19 cellular contexts compared by ENCODE assay signal in genomic region chr9:101626295-101626694, GRCh38. TPM values are rescaled to one million over a fixed set of nuclear protein-coding genes. Genes with fewer than 3 reads are reported as not detected.
DNase-seq lines count a peak whose midpoint lies in the region; ATAC-seq and TF ChIP-seq lines count a peak whose summit lies in the region.
"Had no signal": no experiment of that assay in that cellular context is flagged by ENCODE, and none has a peak within 500 bp of the region (broad histone marks: within the 10 kb centered on the region; RNA-seq: fewer than 3 reads in every experiment).

No MANE protein-coding gene starts in this region.

- TF ChIP-seq CTCF in endothelial cell (IDR thresholded peaks at IDR 0.05; ENCODE audit: unreplicated experiment) (no peak), uterus (IDR thresholded peaks at IDR 0.05) (no peak)

- no peak overlapping the region for H3K27ac ChIP-seq in uterus
- H3K27ac ChIP-seq: ascending aorta, left ventricle myocardium inferior, PC-9, SJSA1 had no signal

- H3K36me3 ChIP-seq in uterus: no peaks in the 10 kb centered on the region
- H3K36me3 ChIP-seq: ascending aorta, left ventricle myocardium inferior, SJSA1 had no signal

- no peak overlapping the region for H3K4me3 Mint-ChIP-seq in activated naive CD4-positive, alpha-beta T cell treated with anti-CD3 and anti-CD28 coated beads, Interleukin-2, amount 10 ng/mL, durations not matched to agents 7 days and 5 days
- H3K4me3 Mint-ChIP-seq in endothelial cell (ENCODE audit: unreplicated experiment): no peak overlapping the region
- H3K4me3 Mint-ChIP-seq: endodermal cell had no signal

- ATAC-seq in HG03196 (IDR thresholded peaks at IDR 0.05; ENCODE audit: unreplicated experiment) (peak; percentile 77), HG03135 (IDR thresholded peaks at IDR 0.05; ENCODE audit: unreplicated experiment) (no peak)
- ATAC-seq: HepG2 had no signal

- H3K4me1 ChIP-seq in uterus: no peaks in the 10 kb centered on the region
- H3K4me1 ChIP-seq: ascending aorta, left ventricle myocardium inferior, SJSA1 had no signal

- no peak overlapping the region for H3K4me3 ChIP-seq in uterus
- H3K4me3 ChIP-seq: ascending aorta, left ventricle myocardium inferior, PC-9, SJSA1 had no signal

- H3K4me1 Mint-ChIP-seq in activated naive CD4-positive, alpha-beta T cell treated with anti-CD3 and anti-CD28 coated beads, Interleukin-2, amount 10 ng/mL, durations not matched to agents 7 days and 5 days: peaks cover 5% of the 10 kb centered on the region
- peaks cover 45% of the 10 kb centered on the region for H3K4me1 Mint-ChIP-seq in endothelial cell (ENCODE audit: unreplicated experiment)

- no peaks in the 10 kb centered on the region for H3K9me3 ChIP-seq in uterus
- H3K9me3 ChIP-seq: ascending aorta, left ventricle myocardium inferior, SJSA1 had no signal

- TF ChIP-seq POLR2A in uterus (IDR thresholded peaks at IDR 0.05): no peak

- DNase-seq in activated naive CD4-positive, alpha-beta T cell treated with anti-CD3 and anti-CD28 coated beads, Interleukin-2, amount 10 ng/mL, durations not matched to agents 7 days and 5 days: peak; percentile 20
- DNase-seq in activated naive CD4-positive, alpha-beta T cell treated with anti-CD3 and anti-CD28 coated beads, Interleukin-2, amount 50 U/mL, for 16 hours: no peak
- peak; percentile 71 for DNase-seq in NOMO-1 treated with DMSO at 0.1 percent for 48 hours (lab: John Stamatoyannopoulos, UW; ENCODE audit: unreplicated experiment)
- no peak for DNase-seq in endothelial cell (ENCODE audit: low spot score)
- no peak for DNase-seq in SHP77 treated with DMSO at 0.1 percent for 48 hours (lab: John Stamatoyannopoulos, UW)
- no peak for DNase-seq in uterus
- DNase-seq: DMS 273 treated with DMSO at 0.1 percent for 48 hours, endodermal cell, glutamatergic neuron, left ventricle myocardium inferior, PC-9, retina had no signal

- H3K27ac Mint-ChIP-seq in activated naive CD4-positive, alpha-beta T cell treated with anti-CD3 and anti-CD28 coated beads, Interleukin-2, amount 10 ng/mL, durations not matched to agents 7 days and 5 days: no peak overlapping the region
- peak overlapping the region; percentile 46 for H3K27ac Mint-ChIP-seq in endothelial cell (ENCODE audit: unreplicated experiment)
- H3K27ac Mint-ChIP-seq: endodermal cell had no signal

- CTCF ChIA-PET in activated naive CD4-positive, alpha-beta T cell treated with anti-CD3 and anti-CD28 coated beads, Interleukin-2, amount 10 ng/mL, durations not matched to agents 7 days and 5 days (lab: Charles Lee): no interaction called here

- intact Hi-C loops in uterus (cut with DNase I; ENCODE audit: low total_unique reads): no loop called here

- H3K27me3 Mint-ChIP-seq in activated naive CD4-positive, alpha-beta T cell treated with anti-CD3 and anti-CD28 coated beads, Interleukin-2, amount 10 ng/mL, durations not matched to agents 7 days and 5 days: no peaks in the 10 kb centered on the region
- no peaks in the 10 kb centered on the region for H3K27me3 Mint-ChIP-seq in endothelial cell (ENCODE audit: unreplicated experiment)

- no peaks in the 10 kb centered on the region for H3K9me3 Mint-ChIP-seq in activated naive CD4-positive, alpha-beta T cell treated with anti-CD3 and anti-CD28 coated beads, Interleukin-2, amount 10 ng/mL, durations not matched to agents 7 days and 5 days
- H3K9me3 Mint-ChIP-seq in endothelial cell (ENCODE audit: unreplicated experiment): no peaks in the 10 kb centered on the region
- H3K9me3 Mint-ChIP-seq: endodermal cell had no signal

- H3K36me3 Mint-ChIP-seq in activated naive CD4-positive, alpha-beta T cell treated with anti-CD3 and anti-CD28 coated beads, Interleukin-2, amount 10 ng/mL, durations not matched to agents 7 days and 5 days: no peaks in the 10 kb centered on the region
- peaks cover 12% of the 10 kb centered on the region for H3K36me3 Mint-ChIP-seq in endothelial cell (ENCODE audit: low read depth, unreplicated experiment)

- no peaks in the 10 kb centered on the region for H3K27me3 ChIP-seq in uterus
- H3K27me3 ChIP-seq: ascending aorta, SJSA1 had no signal

RNA-seq across cellular contexts. Expression of gene PPP3R2, which starts 31.5 kb away (rescaled TPM):
- 2.2 TPM for total RNA-seq in endothelial cell (ENCODE audit: unreplicated experiment)
- total RNA-seq in uterus: under 1 TPM in 1 of 4 donors, not detected in 3; 0.07 TPM
- total RNA-seq: ascending aorta; endodermal cell; fibroblast of lung; HepG2; left ventricle myocardium inferior; PC-9; SJSA1; T-helper 2 cell treated with Interferon-gamma antibody and Interleukin-4, amounts not matched to agents 100 ng/mL and 5 ng/mL, for 36 hours had no signal

Comparison
In these comparisons a context has a peak if more than half of its experiments do, and no peak if none do; other contexts are left out.
1. DNase-seq: peak in activated naive CD4-positive, alpha-beta T cell treated with anti-CD3 and anti-CD28 coated beads, Interleukin-2, amount 10 ng/mL, durations not matched to agents 7 days and 5 days (single experiment) and NOMO-1 treated with DMSO at 0.1 percent for 48 hours (single experiment); none in activated naive CD4-positive, alpha-beta T cell treated with anti-CD3 and anti-CD28 coated beads, Interleukin-2, amount 50 U/mL, for 16 hours (single experiment), endothelial cell (single experiment), SHP77 treated with DMSO at 0.1 percent for 48 hours (single experiment) and uterus (0 of 2).